In the genomic region with DNA sequence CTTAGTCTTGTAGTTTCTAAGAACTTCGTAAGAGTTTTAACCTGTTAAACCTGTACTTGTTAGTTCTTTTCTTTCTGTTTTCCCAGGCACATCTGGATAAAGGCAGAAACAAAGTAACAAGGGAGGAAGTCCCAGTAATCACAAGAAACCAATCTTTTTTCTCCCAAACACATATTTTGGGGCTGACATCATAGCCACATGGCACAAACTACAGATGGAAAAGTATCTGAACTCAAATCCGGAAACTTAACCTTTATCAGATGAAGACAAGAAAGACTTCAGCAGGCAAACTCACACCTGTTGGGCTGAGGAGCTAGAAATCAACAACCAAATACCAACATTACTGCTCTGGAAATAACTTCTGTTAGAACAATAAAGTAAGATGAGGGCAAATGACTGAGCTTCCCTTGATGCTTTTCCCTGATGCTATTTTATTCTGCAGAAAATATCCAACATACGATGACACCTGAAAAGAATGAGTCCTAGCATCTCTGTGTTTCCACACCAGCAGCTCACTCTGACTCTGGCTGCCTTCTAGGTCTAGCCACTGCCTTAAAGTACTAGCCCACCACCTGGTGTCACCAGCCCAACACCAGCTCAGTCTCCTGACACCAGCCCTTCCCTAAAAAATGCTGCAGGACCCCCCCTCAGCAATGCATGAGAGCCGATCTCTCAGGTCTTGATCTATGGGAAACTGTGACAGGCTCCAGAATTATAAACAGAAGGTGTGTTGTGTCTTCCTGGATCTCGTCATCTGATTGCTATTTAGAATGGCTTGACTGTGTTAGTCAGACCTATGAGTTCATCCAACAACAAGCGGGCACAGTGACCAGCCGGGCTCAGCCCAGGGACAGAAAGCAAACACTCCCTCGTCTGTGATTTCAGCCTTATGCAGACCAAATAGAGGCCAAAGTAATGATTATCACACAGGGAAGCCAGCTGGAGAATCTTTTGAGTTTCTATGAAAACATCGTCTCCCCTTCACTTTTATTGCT, we compare ENCODE assay signal across 8 cellular contexts.
DNase-seq lines count a peak whose midpoint lies in the region; ATAC-seq and TF ChIP-seq lines count a peak whose summit lies in the region.

No MANE protein-coding gene starts in this region.

- no peak for TF ChIP-seq POLR2A in esophagus muscularis mucosa (IDR thresholded peaks at IDR 0.05; ENCODE audit: low read depth)

- H3K36me3 ChIP-seq in PC-9 (ENCODE audit: low read depth): no peaks in the 10 kb centered on the region
- H3K36me3 ChIP-seq in esophagus muscularis mucosa: no peaks in the 10 kb centered on the region

- H3K4me3 ChIP-seq in PC-9 (peak overlapping the region; percentile 39; the same call in 1 of the 2 replicates), esophagus muscularis mucosa (no peak overlapping the region)

- POLR2A ChIA-PET in PC-9 (lab: Charles Lee; ENCODE audit: unreplicated experiment): interaction anchor here (0.5 to 0.7 kb wide), 3 partner anchors 56 to 245 kb away, joined by 3 to 4 read pairs (median 3); partner anchors contain the start of gene RSU1

- H2AFZ ChIP-seq in PC-9: peak overlapping the region; percentile 55; the same call in 1 of the 2 replicates

- CTCF ChIA-PET in PC-9 (lab: Charles Lee): interaction anchor here (0.6 kb wide), 1 partner anchor 201 kb away, joined by 4 read pairs; no protein-coding TSS in a partner anchor

- peaks cover 3% of the 10 kb centered on the region for H3K36me3 Mint-ChIP-seq in neural crest cell (ENCODE audit: low read depth)

- H3K27me3 ChIP-seq in PC-9 (ENCODE audit: insufficient read depth, low read depth) (no peaks in the 10 kb centered on the region), esophagus muscularis mucosa (no peaks in the 10 kb centered on the region)

- H3K9me2 ChIP-seq in PC-9 (ENCODE audit: insufficient read depth): no peaks in the 10 kb centered on the region

- H3K9me3 ChIP-seq in PC-9 (ENCODE audit: insufficient read depth, low read depth): no peaks in the 10 kb centered on the region
- no peaks in the 10 kb centered on the region for H3K9me3 ChIP-seq in esophagus muscularis mucosa

- H3F3A ChIP-seq in PC-9 (ENCODE audit: insufficient read depth, low read depth): peaks cover 24% of the 10 kb centered on the region

- H3K27ac ChIP-seq in PC-9 (peak overlapping the region; percentile 96), esophagus muscularis mucosa (replicated peaks in 1 of 4) (peak overlapping the region; percentile 46 to 53 (median 52))

- no peaks in the 10 kb centered on the region for H3K9me3 Mint-ChIP-seq in neural crest cell

- TSS peak; percentile 85 for BruUV-seq in PC-9 (replicated peaks; lab: Mats Ljungman, UMichigan)

- ATAC-seq in HG03025 (IDR thresholded peaks at IDR 0.05; ENCODE audit: low FRiP score, unreplicated experiment): no peak
- ATAC-seq in HG03469 (IDR thresholded peaks at IDR 0.05; ENCODE audit: unreplicated experiment): no peak

- no peaks in the 10 kb centered on the region for H3K27me3 Mint-ChIP-seq in neural crest cell (ENCODE audit: low read depth)

- no peaks in the 10 kb centered on the region for H3K79me2 ChIP-seq in PC-9 (ENCODE audit: low read depth)

- H3K4me1 ChIP-seq in PC-9 (replicated peaks; ENCODE audit: insufficient read depth) (peaks cover 47% of the 10 kb centered on the region), esophagus muscularis mucosa (peaks cover 7 to 20% (median 13%) of the 10 kb centered on the region in 4 donors)

- WGBS in esophagus muscularis mucosa: 47% methylated on average over 9 of the region's 9 CpGs

- H3K4me3 Mint-ChIP-seq in neural crest cell: no peak overlapping the region

- no peaks in the 10 kb centered on the region for H4K20me1 ChIP-seq in PC-9 (ENCODE audit: insufficient read depth)

- intact Hi-C loops in PC-9 (cut with micrococcal nuclease; ENCODE audit: unreplicated experiment) (loop anchor here (1.0 to 10.0 kb wide), 6 partner anchors 39 to 171 kb away; partner anchors contain the start of gene TRDMT1), esophagus muscularis mucosa (cut with DNase I) (no loop called here)

- no peak for TF ChIP-seq EP300 in esophagus muscularis mucosa (IDR thresholded peaks at IDR 0.05)

- H3K4me1 Mint-ChIP-seq in neural crest cell: peaks cover 25% of the 10 kb centered on the region

- H3K27ac Mint-ChIP-seq in neural crest cell (ENCODE audit: unreplicated experiment): peak overlapping the region; percentile 87

- TF ChIP-seq CTCF in PC-9 (conservative IDR thresholded peaks at IDR 0.05): no peak
- TF ChIP-seq CTCF in esophagus muscularis mucosa (IDR thresholded peaks at IDR 0.05): no peak
- no peak for TF ChIP-seq CTCF in neural crest cell (conservative IDR thresholded peaks at IDR 0.05)

- DNase-seq in AG08395 (ENCODE audit: low spot score) (peak; percentile 83), PC-9 (peak; percentile 73 to 88), esophagus muscularis mucosa (ENCODE audit: extremely low spot score) (no peak), neural crest cell (ENCODE audit: low read depth, low spot score) (no peak), NCI-H526 treated with DMSO at 0.1 percent for 48 hours (lab: John Stamatoyannopoulos, UW) (no peak), NCI-H1092 (lab: John Stamatoyannopoulos, UW) (no peak)

- peak overlapping the region; percentile 76 for H3K4me2 ChIP-seq in PC-9

Comparison
In these comparisons a context has a peak if more than half of its experiments do, and no peak if none do; other contexts are left out.
1. DNase-seq: peak in AG08395 (single experiment) and PC-9 (2 of 2); none in esophagus muscularis mucosa (single experiment), neural crest cell (single experiment), NCI-H526 treated with DMSO at 0.1 percent for 48 hours (single experiment) and NCI-H1092 (single experiment).